Comparison of ENCODE assay signal across 8 cellular contexts in the genomic region with DNA sequence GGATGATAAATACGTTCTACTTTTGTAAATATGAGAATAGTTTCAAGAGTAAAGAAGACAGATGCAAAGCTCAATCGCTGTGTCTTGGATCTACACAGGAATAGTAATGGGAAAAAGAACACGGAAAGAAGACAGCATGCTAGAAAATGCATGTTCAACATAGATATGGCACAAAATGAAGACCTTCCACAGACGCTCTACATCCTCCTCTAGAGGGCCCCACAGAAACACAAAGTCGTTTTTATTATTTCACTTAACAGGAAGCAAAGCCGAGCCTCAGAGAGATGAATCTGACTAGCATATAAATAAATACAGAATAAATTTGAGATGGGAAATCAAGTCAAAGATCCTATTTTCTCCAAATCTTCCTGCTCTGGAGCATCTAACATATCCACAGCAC.
DNase-seq lines count a peak whose midpoint lies in the region; ATAC-seq and TF ChIP-seq lines count a peak whose summit lies in the region.

No MANE protein-coding gene starts in this region.

- H3K4me3 ChIP-seq in A673 (ENCODE audit: low read depth, low read length, poor library complexity, severe bottlenecking) = no peak overlapping the region

- no peaks in the 10 kb centered on the region for H3K36me3 Mint-ChIP-seq in chondrocyte (ENCODE audit: low read depth)

- POLR2A ChIA-PET in A673 (lab: Charles Lee; ENCODE audit: low non-redundant PET) = no interaction called here

- intact Hi-C loops in A673 (cut with micrococcal nuclease; ENCODE audit: unreplicated experiment) = no loop called here

- H3K4me1 ChIP-seq in A673 (ENCODE audit: insufficient read depth, low read length, poor library complexity, severe bottlenecking) = peaks cover 16% of the 10 kb centered on the region

- DNase-seq in A673 (ENCODE audit: low spot score) (peak; percentile 79), chondrocyte (ENCODE audit: low spot score) (no peak), pons (ENCODE audit: low spot score) (peak; percentile 50), DMS79 treated with DMSO at 0.1 percent for 48 hours (lab: John Stamatoyannopoulos, UW) (no peak), RKO (ENCODE audit: low spot score) (no peak), activated gamma-delta T cell treated with Interleukin-2 at 50 U/mL for 16 hours (no peak)

- peaks cover 20% of the 10 kb centered on the region for H3K4me1 Mint-ChIP-seq in chondrocyte (ENCODE audit: low read depth)

- H3K27me3 ChIP-seq in A673 (replicated peaks; ENCODE audit: insufficient read depth, low read depth, low read length, poor library complexity) = no peaks in the 10 kb centered on the region

- H3K36me3 ChIP-seq in A673 (ENCODE audit: insufficient read depth, low read length, poor library complexity, severe bottlenecking) (no peaks in the 10 kb centered on the region), KOPT-K1 (ENCODE audit: insufficient read depth, low read length) (no peaks in the 10 kb centered on the region)

- CTCF ChIA-PET in A673 (lab: Charles Lee) = interaction anchor here (0.6 to 1.9 kb wide), 3 partner anchors 28 to 1075 kb away, joined by 3 to 9 read pairs (median 5); no protein-coding TSS in a partner anchor

- H3K9me3 ChIP-seq in A673 (ENCODE audit: low read depth, low read length, poor library complexity, severe bottlenecking) (no peaks in the 10 kb centered on the region), KOPT-K1 (ENCODE audit: insufficient read depth, low read length, poor library complexity, severe bottlenecking) (no peaks in the 10 kb centered on the region)

- H3K27ac Mint-ChIP-seq in chondrocyte (ENCODE audit: unreplicated experiment) = no peak overlapping the region

- peak; percentile 77 for ATAC-seq in GM18502 (IDR thresholded peaks at IDR 0.05; ENCODE audit: poor library complexity, unreplicated experiment)

- H3K27me3 Mint-ChIP-seq in chondrocyte (ENCODE audit: low read depth) = no peaks in the 10 kb centered on the region

- BruUV-seq in A673 (replicated peaks; lab: Mats Ljungman, UMichigan) = no TSS peak

- H3K27ac ChIP-seq in A673 (ENCODE audit: low read depth, low read length, poor library complexity, severe bottlenecking) (no peak overlapping the region), KOPT-K1 (ENCODE audit: low read depth, low read length, poor library complexity, severe bottlenecking) (peak overlapping the region; percentile 23)

- H3K9me3 Mint-ChIP-seq in chondrocyte (ENCODE audit: low read depth) = peaks cover 3% of the 10 kb centered on the region

- H3K4me3 Mint-ChIP-seq in chondrocyte (ENCODE audit: unreplicated experiment) = no peak overlapping the region

- TF ChIP-seq CTCF in A673 (conservative IDR thresholded peaks at IDR 0.05; ENCODE audit: low read depth, low read length) (peak; percentile 79), chondrocyte (IDR thresholded peaks at IDR 0.05) (peak; percentile 76)

Comparison
In these comparisons a context has a peak if more than half of its experiments do, and no peak if none do; other contexts are left out.
1. DNase-seq: peak in A673 (single experiment) and pons (single experiment); none in chondrocyte (single experiment), DMS79 treated with DMSO at 0.1 percent for 48 hours (single experiment), RKO (single experiment) and activated gamma-delta T cell treated with Interleukin-2 at 50 U/mL for 16 hours (single experiment).